ENCODE assay signal across 8 cellular contexts in the genomic region with DNA sequence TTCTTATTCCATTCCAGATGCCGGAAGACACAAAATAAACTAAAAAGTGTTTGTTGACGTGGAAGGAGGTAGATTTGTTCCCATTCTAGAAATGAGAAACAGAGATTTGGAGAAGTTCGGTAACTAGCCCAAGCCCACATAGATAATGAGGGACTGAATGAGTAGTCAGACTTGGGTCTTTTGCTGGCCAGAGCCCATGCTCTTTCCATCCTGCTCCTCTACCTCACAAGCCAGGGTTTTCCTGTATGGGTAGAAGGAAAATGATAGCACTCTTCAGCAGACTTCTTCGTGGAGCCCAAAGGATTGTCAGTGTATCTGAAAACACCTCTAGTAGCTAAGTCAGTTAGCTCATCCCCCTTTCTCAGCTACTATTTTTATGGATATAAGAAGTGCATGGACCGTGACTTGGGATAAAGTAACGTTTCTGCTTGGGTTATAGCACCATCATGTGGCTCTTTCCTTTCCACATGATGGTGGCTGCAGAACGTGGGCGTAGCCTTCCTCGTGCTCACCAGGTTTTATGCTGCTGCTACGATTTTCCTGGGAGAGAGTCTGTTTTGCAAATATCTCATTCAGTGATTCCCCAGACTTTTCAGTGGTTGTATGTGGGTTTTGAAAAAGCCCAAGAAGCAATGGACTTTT.
A peak's percentile ranks its signal among the peaks of the same experiment; 100 is the strongest.
DNase-seq lines count a peak whose midpoint lies in the region; ATAC-seq, FAIRE-seq and TF ChIP-seq lines count a peak whose summit lies in the region.

No MANE protein-coding gene starts in this region.

- no peak overlapping the region for H3K4me2 ChIP-seq in keratinocyte (ENCODE audit: control insufficient read depth, extremely low read depth, insufficient read depth, low read depth, low read length)

- H3K4me3 ChIP-seq in heart left ventricle: no peak overlapping the region
- H3K4me3 ChIP-seq in astrocyte of the cerebellum (ENCODE audit: low read depth, low read length): no peak overlapping the region
- H3K4me3 ChIP-seq in keratinocyte (ENCODE audit: control insufficient read depth in 2 of 3, extremely low read depth in 1 of 3, insufficient read depth in 2 of 3, low read depth in 1 of 3, low read length in 3 of 3): no peak overlapping the region

- in situ Hi-C loops in astrocyte of the cerebellum (cut with HindIII; ENCODE audit: low sequenced_read_pairs): no loop called here

- intact Hi-C loops in heart left ventricle (cut with DNase I): loop anchor here in 8 of 10 donors (1.0 to 10.0 kb wide), 5 partner anchors 293 to 301 kb away; no protein-coding TSS in a partner anchor
- intact Hi-C loops in Right ventricle myocardium superior (cut with DNase I): no loop called here

- H3K9me3 ChIP-seq in heart left ventricle (no peaks in the 10 kb centered on the region), keratinocyte (ENCODE audit: control insufficient read depth, low read depth, low read length) (no peaks in the 10 kb centered on the region)

- no peaks in the 10 kb centered on the region for H3K79me2 ChIP-seq in keratinocyte (ENCODE audit: control insufficient read depth, insufficient read depth, low read length)

- ATAC-seq in heart left ventricle (peak in 3 of 4 donors; percentile 40 to 69 (median 54)), Right ventricle myocardium superior (ENCODE audit: poor library complexity) (no peak)

- DNase-seq in heart left ventricle (peak in 1 of 5 donors; percentile 18), Right ventricle myocardium superior (no peak), astrocyte of the cerebellum (ENCODE audit: low read depth) (peak; percentile 29), keratinocyte (ENCODE audit: low read depth, low spot score) (peak; percentile 2), GM19240 (ENCODE audit: insufficient read length, low spot score) (no peak), NCI-H187 treated with DMSO at 0.1 percent for 48 hours (lab: John Stamatoyannopoulos, UW) (no peak), NCI-H1048 (lab: John Stamatoyannopoulos, UW) (no peak)
- DNase-seq in stimulated activated naive CD4-positive, alpha-beta T cell treated with Interleukin-2 at 50 U/mL for 16 hours (lab: John Stamatoyannopoulos, UW): no peak

- H3K36me3 ChIP-seq in heart left ventricle (peaks cover 0 to 55% (median 21%) of the 10 kb centered on the region in 9 donors), keratinocyte (ENCODE audit: control insufficient read depth in 2 of 2, extremely low read depth in 1 of 2, insufficient read depth in 2 of 2, low read length in 2 of 2) (no peaks in the 10 kb centered on the region)

- no peak overlapping the region for H3K27ac ChIP-seq in heart left ventricle
- H3K27ac ChIP-seq in keratinocyte (ENCODE audit: control insufficient read depth, insufficient read depth, low read length): no peak overlapping the region

- H4K20me1 ChIP-seq in keratinocyte (ENCODE audit: control insufficient read depth, extremely low read depth, insufficient read depth, low read length): no peaks in the 10 kb centered on the region

- no peak for TF ChIP-seq POLR2A in heart left ventricle (IDR thresholded peaks at IDR 0.05)

- H3K4me1 ChIP-seq in heart left ventricle (peaks cover 0 to 20% (median 8%) of the 10 kb centered on the region in 12 donors), keratinocyte (ENCODE audit: control insufficient read depth, extremely low read depth, insufficient read depth, low read length) (no peaks in the 10 kb centered on the region)

- H3K9ac ChIP-seq in keratinocyte (ENCODE audit: control insufficient read depth, extremely low read depth, insufficient read depth, low read length): no peak overlapping the region

- dilution Hi-C loops in keratinocyte (cut with MboI; ENCODE audit: extremely low pct_ligation_motif_present, low sequenced_read_pairs): no loop called here

- TF ChIP-seq CTCF in heart left ventricle (IDR thresholded peaks at IDR 0.05): peak in 10 of 12 donors; percentile 35 to 69 (median 51)
- TF ChIP-seq CTCF in astrocyte of the cerebellum (IDR thresholded peaks at IDR 0.05; ENCODE audit: low read depth, low read length, missing control alignments): peak; percentile 49
- peak; percentile 63 to 83 (median 68) for TF ChIP-seq CTCF in keratinocyte (optimal IDR thresholded peaks at IDR 0.05 in 1 of 3, IDR thresholded peaks at IDR 0.05 in 1 of 3, conservative IDR thresholded peaks at IDR 0.05 in 1 of 3; ENCODE audit: extremely low read depth in 1 of 3, insufficient read depth in 2 of 3, low read length in 3 of 3)

- 41 to 42% (median 42%) methylated on average over 10 of the region's 10 CpGs for WGBS in heart left ventricle, 4 donors

- H2AFZ ChIP-seq in keratinocyte (ENCODE audit: control insufficient read depth, low read length): no peak overlapping the region

- H3K27me3 ChIP-seq in heart left ventricle (no peaks in the 10 kb centered on the region), keratinocyte (ENCODE audit: control insufficient read depth, extremely low read depth, insufficient read depth, low read length) (peaks cover 3% of the 10 kb centered on the region)

- H3K9me1 ChIP-seq in keratinocyte (ENCODE audit: control insufficient read depth, extremely low read depth, insufficient read depth, low read length): no peaks in the 10 kb centered on the region

- FAIRE-seq in keratinocyte (lab: Jason Lieb, UNC): peak; percentile 97

Comparison
In these comparisons a context has a peak if more than half of its experiments do, and no peak if none do; other contexts are left out.
1. DNase-seq: peak in astrocyte of the cerebellum (single experiment) and keratinocyte (single experiment); none in Right ventricle myocardium superior (single experiment), stimulated activated naive CD4-positive, alpha-beta T cell treated with Interleukin-2 at 50 U/mL for 16 hours (single experiment), GM19240 (single experiment), NCI-H187 treated with DMSO at 0.1 percent for 48 hours (single experiment) and NCI-H1048 (single experiment).
2. Peak in every context shown above with its lines, with median percentiles within 50 percentile points of each other: CTCF ChIP-seq.